Comparison of ENCODE assay signal across 11 cellular contexts in the genomic region with DNA sequence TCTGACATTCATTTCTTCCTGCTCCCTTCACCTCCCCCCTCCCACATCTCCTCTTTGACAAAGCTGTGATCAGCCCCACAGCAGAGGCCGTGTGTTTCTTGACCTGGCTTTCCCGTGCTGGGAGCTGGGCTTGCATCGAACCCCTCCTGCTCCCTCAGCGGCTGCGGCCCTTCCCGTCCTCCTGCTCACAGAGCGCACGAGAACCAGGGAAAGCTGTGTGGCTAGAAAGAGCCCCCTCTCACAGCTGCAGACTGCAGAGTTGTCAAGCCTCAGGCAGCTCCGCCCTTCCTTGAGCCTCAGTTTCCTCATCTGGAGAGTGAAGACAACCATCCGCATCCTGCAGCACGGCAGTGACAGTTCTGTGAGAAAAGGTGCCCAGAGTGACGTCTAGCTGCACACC.
A peak's percentile ranks its signal among the peaks of the same experiment; 100 is the strongest.
DNase-seq lines count a peak whose midpoint lies in the region; ATAC-seq and TF ChIP-seq lines count a peak whose summit lies in the region.
"Had no signal": no experiment of that assay in that cellular context is flagged by ENCODE, and none has a peak within 500 bp of the region (broad histone marks: within the 10 kb centered on the region; RNA-seq: fewer than 3 reads in every experiment).

No MANE protein-coding gene starts in this region.

- in situ Hi-C loops in ACHN (cut with HindIII; ENCODE audit: low pct_ligation_motif_present, low pct_unique_long_range_greater_than_20kb, low sequenced_read_pairs): no loop called here

- 0 out of 2 replicates have a peak, but pooled peaks cover 3% of the 10 kb centered on the region for H3K4me1 Mint-ChIP-seq in WTC11
- peaks cover 15% of the 10 kb centered on the region for H3K4me1 Mint-ChIP-seq in type B pancreatic cell (ENCODE audit: unreplicated experiment)
- H3K4me1 Mint-ChIP-seq: CD14-positive monocyte had no signal

- no peak overlapping the region for H3K4me3 Mint-ChIP-seq in WTC11
- no peak overlapping the region for H3K4me3 Mint-ChIP-seq in type B pancreatic cell

- no peak overlapping the region for H3K27ac Mint-ChIP-seq in WTC11
- no peak overlapping the region for H3K27ac Mint-ChIP-seq in type B pancreatic cell

- no peak overlapping the region for H3K9ac ChIP-seq in mucosa of stomach (ENCODE audit: low read length)
- H3K9ac ChIP-seq: GM23248 had no signal

- H3K27me3 ChIP-seq in mucosa of stomach (ENCODE audit: control insufficient read depth, insufficient read depth, low read length): peaks cover 41% of the 10 kb centered on the region

- H3K36me3 Mint-ChIP-seq in WTC11: peaks cover 16% of the 10 kb centered on the region
- H3K36me3 Mint-ChIP-seq in type B pancreatic cell: no peaks in the 10 kb centered on the region
- H3K36me3 Mint-ChIP-seq: CD14-positive monocyte had no signal

- TF ChIP-seq CTCF in WTC11 (IDR thresholded peaks at IDR 0.05) (no peak), type B pancreatic cell (conservative IDR thresholded peaks at IDR 0.05) (no peak)

- ATAC-seq in WTC11 (no peak), GM18907 (IDR thresholded peaks at IDR 0.05; ENCODE audit: unreplicated experiment) (no peak), HG02759 (IDR thresholded peaks at IDR 0.05; ENCODE audit: unreplicated experiment) (no peak)

- no peaks in the 10 kb centered on the region for H3K9me3 ChIP-seq in mucosa of stomach (ENCODE audit: control insufficient read depth, low read length)

- POLR2A ChIA-PET in WTC11 (lab: Charles Lee): interaction anchor here (1.0 kb wide), 1 partner anchor 116 kb away, joined by 5 read pairs; no protein-coding TSS in a partner anchor

- H3K9me3 Mint-ChIP-seq in WTC11 (peaks cover 35% of the 10 kb centered on the region), type B pancreatic cell (peaks cover 29% of the 10 kb centered on the region)

- DNase-seq in activated CD8-positive, alpha-beta memory T cell treated with anti-CD3 and anti-CD28 coated beads for 24 hours: peak; percentile 26
- DNase-seq in activated CD8-positive, alpha-beta memory T cell treated with anti-CD3 and anti-CD28 coated beads, Interleukin-2, amount 50 U/mL, for 4 hours: no peak
- DNase-seq in WTC11 (ENCODE audit: low spot score) (no peak), type B pancreatic cell (ENCODE audit: extremely low spot score, unreplicated experiment) (peak; percentile 59), ACHN (no peak)
- DNase-seq: NCI-H1417 treated with DMSO at 0.1 percent for 48 hours had no signal

- H3K27me3 Mint-ChIP-seq in WTC11 (ENCODE audit: low read depth) (peaks cover 65% of the 10 kb centered on the region), type B pancreatic cell (peaks cover 38% of the 10 kb centered on the region)

- CTCF ChIA-PET in WTC11 (lab: Charles Lee): interaction anchor here (0.6 to 2.3 kb wide), 14 partner anchors 9 to 401 kb away, joined by 3 to 22 read pairs (median 4); no protein-coding TSS in a partner anchor

- H3K4me3 ChIP-seq in mucosa of stomach (ENCODE audit: low read length): peak overlapping the region; percentile 14
- H3K4me3 ChIP-seq: GM23248 had no signal

- peaks cover 13% of the 10 kb centered on the region for H3K4me1 ChIP-seq in mucosa of stomach (ENCODE audit: control insufficient read depth, insufficient read depth, low read length)

- H3K36me3 ChIP-seq in mucosa of stomach (ENCODE audit: control insufficient read depth, insufficient read depth, low read length): no peaks in the 10 kb centered on the region

TF ChIP-seq in WTC11, 78 proteins besides CTCF, POLR2A, EP300 and RAD21:
- TF ChIP-seq NFATC4 (CRISPR knock-in tag; IDR thresholded peaks at IDR 0.05): no peak
- TF ChIP-seq, protein P1, sequence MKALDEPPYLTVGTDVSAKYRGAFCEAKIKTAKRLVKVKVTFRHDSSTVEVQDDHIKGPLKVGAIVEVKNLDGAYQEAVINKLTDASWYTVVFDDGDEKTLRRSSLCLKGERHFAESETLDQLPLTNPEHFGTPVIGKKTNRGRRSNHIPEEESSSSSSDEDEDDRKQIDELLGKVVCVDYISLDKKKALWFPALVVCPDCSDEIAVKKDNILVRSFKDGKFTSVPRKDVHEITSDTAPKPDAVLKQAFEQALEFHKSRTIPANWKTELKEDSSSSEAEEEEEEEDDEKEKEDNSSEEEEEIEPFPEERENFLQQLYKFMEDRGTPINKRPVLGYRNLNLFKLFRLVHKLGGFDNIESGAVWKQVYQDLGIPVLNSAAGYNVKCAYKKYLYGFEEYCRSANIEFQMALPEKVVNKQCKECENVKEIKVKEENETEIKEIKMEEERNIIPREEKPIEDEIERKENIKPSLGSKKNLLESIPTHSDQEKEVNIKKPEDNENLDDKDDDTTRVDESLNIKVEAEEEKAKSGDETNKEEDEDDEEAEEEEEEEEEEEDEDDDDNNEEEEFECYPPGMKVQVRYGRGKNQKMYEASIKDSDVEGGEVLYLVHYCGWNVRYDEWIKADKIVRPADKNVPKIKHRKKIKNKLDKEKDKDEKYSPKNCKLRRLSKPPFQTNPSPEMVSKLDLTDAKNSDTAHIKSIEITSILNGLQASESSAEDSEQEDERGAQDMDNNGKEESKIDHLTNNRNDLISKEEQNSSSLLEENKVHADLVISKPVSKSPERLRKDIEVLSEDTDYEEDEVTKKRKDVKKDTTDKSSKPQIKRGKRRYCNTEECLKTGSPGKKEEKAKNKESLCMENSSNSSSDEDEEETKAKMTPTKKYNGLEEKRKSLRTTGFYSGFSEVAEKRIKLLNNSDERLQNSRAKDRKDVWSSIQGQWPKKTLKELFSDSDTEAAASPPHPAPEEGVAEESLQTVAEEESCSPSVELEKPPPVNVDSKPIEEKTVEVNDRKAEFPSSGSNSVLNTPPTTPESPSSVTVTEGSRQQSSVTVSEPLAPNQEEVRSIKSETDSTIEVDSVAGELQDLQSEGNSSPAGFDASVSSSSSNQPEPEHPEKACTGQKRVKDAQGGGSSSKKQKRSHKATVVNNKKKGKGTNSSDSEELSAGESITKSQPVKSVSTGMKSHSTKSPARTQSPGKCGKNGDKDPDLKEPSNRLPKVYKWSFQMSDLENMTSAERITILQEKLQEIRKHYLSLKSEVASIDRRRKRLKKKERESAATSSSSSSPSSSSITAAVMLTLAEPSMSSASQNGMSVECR (CRISPR knock-in tag; IDR thresholded peaks at IDR 0.05; ENCODE audit: borderline replicate concordance): 0 out of 2 replicates have a peak, but pooled peaks have one; percentile 14

Comparison
In these comparisons a context has a peak if more than half of its experiments do, and no peak if none do; other contexts are left out.
1. DNase-seq: peak in activated CD8-positive, alpha-beta memory T cell treated with anti-CD3 and anti-CD28 coated beads for 24 hours (single experiment) and type B pancreatic cell (single experiment); none in activated CD8-positive, alpha-beta memory T cell treated with anti-CD3 and anti-CD28 coated beads, Interleukin-2, amount 50 U/mL, for 4 hours (single experiment), WTC11 (single experiment) and ACHN (single experiment).